Comparison of ENCODE assay signal across 9 cellular contexts in the genomic region with DNA sequence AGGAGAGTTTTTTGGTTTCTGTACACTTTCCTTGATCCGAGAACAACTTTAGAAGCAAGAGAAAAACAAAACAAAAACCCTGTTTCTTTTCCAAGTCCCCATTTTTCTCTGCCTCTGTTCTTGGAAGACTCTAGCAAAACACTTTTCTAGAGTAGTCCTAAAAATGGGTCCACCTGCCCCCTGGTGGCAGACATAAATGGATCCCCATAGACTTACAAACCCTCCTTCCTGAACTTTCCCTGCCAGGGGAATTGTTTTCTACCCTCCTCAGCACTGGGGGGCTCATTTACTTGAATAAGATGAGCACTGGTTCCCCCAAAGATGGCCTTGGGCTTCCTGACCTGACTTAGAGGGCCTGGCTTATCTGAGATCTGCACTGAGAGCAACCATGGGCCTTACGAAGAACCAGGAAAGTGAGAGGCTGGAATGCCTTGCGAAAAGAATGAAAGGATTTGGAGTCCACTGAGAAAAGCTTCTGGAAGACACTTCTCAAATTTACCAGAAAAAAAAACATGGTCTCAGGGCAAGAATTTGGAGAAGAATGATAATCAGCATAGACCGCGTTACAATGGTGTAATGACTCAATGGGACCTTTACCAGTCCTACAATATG. TPM values are rescaled to one million over a fixed set of nuclear protein-coding genes. Genes with fewer than 3 reads are reported as not detected.
DNase-seq lines count a peak whose midpoint lies in the region; ATAC-seq, FAIRE-seq and TF ChIP-seq lines count a peak whose summit lies in the region.
"Had no signal": no experiment of that assay in that cellular context is flagged by ENCODE, and none has a peak within 500 bp of the region (broad histone marks: within the 10 kb centered on the region; RNA-seq: fewer than 3 reads in every experiment).

No MANE protein-coding gene starts in this region.

- TF ChIP-seq POLR2A in GM18505 (IDR thresholded peaks at IDR 0.05; ENCODE audit: borderline replicate concordance, extremely low read depth, insufficient read depth, insufficient read length): no peak

- no peaks in the 10 kb centered on the region for H3K27me3 ChIP-seq in DOHH2 (ENCODE audit: control insufficient read depth, low read length)

- H3K36me3 Mint-ChIP-seq in neural crest cell (ENCODE audit: low read depth): no peaks in the 10 kb centered on the region

- H3K4me3 ChIP-seq in DOHH2 (ENCODE audit: low read length): no peak overlapping the region

- no peak for FAIRE-seq in HTR-8/SVneo (lab: Jason Lieb, UNC)
- FAIRE-seq: endometrium had no signal

- H3K36me3 ChIP-seq in DOHH2 (ENCODE audit: control insufficient read depth, low read length): no peaks in the 10 kb centered on the region

- ATAC-seq in GM18505 (IDR thresholded peaks at IDR 0.05; ENCODE audit: unreplicated experiment) (no peak), GM18873 (IDR thresholded peaks at IDR 0.05; ENCODE audit: low FRiP score, unreplicated experiment) (no peak), GM21619 (IDR thresholded peaks at IDR 0.05; ENCODE audit: unreplicated experiment) (no peak)

- H3K27me3 Mint-ChIP-seq in neural crest cell (ENCODE audit: low read depth): peaks cover 4% of the 10 kb centered on the region

- no peak overlapping the region for H3K27ac ChIP-seq in DOHH2 (ENCODE audit: low read depth, low read length)

- H3K4me1 Mint-ChIP-seq in neural crest cell: no peaks in the 10 kb centered on the region

- H3K4me2 ChIP-seq in DOHH2 (ENCODE audit: low read length): no peak overlapping the region

- no peak overlapping the region for H3K27ac Mint-ChIP-seq in neural crest cell (ENCODE audit: unreplicated experiment)

- no peaks in the 10 kb centered on the region for H3F3A ChIP-seq in DOHH2 (ENCODE audit: control insufficient read depth, insufficient read depth)

- DNase-seq in HTR-8/SVneo (ENCODE audit: insufficient read length, low spot score): peak; percentile 23
- DNase-seq in astrocyte of the hippocampus (ENCODE audit: low read depth, low spot score): peak; percentile 6
- no peak for DNase-seq in neural crest cell (ENCODE audit: low read depth, low spot score)
- DNase-seq in SW480 (ENCODE audit: low spot score): no peak

- H3K9me3 ChIP-seq in DOHH2 (ENCODE audit: control insufficient read depth, insufficient read depth, low read length): no peaks in the 10 kb centered on the region

- no peaks in the 10 kb centered on the region for H3K9me3 Mint-ChIP-seq in neural crest cell

- no peaks in the 10 kb centered on the region for H3K79me2 ChIP-seq in DOHH2 (ENCODE audit: control insufficient read depth, low read length)

- TF ChIP-seq CTCF in DOHH2 (IDR thresholded peaks at IDR 0.05; ENCODE audit: low read depth, low read length, poor library complexity, severe bottlenecking): peak; percentile 59
- TF ChIP-seq CTCF in neural crest cell (conservative IDR thresholded peaks at IDR 0.05): peak; percentile 54

- no peaks in the 10 kb centered on the region for H3K4me1 ChIP-seq in DOHH2 (ENCODE audit: control insufficient read depth, low read length)

- H3K9me2 ChIP-seq in DOHH2 (replicated peaks; ENCODE audit: control insufficient read depth, low read length): no peaks in the 10 kb centered on the region

- no peaks in the 10 kb centered on the region for H4K20me1 ChIP-seq in DOHH2 (ENCODE audit: control insufficient read depth, insufficient read depth, low read depth, low read length)

- no peak overlapping the region for H3K4me3 Mint-ChIP-seq in neural crest cell

RNA-seq across cellular contexts. Expression of a gene that starts 48.0 kb away (rescaled TPM):
- total RNA-seq in neural crest cell: 4.5 and 5.2 TPM in 2 replicates

Comparison
In these comparisons a context has a peak if more than half of its experiments do, and no peak if none do; other contexts are left out.
1. DNase-seq: peak in HTR-8/SVneo (single experiment) and astrocyte of the hippocampus (single experiment); none in neural crest cell (single experiment) and SW480 (single experiment).